In the genomic region with DNA sequence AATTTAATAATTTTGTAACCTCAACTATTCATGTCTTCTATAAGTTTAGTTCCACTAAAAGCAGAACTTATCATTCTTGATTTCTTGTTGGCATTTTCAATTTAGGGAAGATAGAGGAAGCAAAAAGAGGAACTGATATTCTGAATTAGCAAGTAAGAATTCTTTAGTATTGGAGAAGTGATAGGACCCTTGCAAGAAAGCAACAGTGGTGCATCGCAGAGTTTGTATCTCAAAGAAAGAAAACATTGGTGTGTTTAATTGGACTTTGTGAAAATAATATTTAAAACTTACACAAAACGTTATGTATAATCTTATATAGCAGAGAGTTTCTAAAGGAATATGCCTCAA, we compare ENCODE assay signal across 9 cellular contexts.
A peak's percentile ranks its signal among the peaks of the same experiment; 100 is the strongest.
DNase-seq lines count a peak whose midpoint lies in the region; ATAC-seq, FAIRE-seq and TF ChIP-seq lines count a peak whose summit lies in the region.
"Had no signal": no experiment of that assay in that cellular context is flagged by ENCODE, and none has a peak within 500 bp of the region (broad histone marks: within the 10 kb centered on the region; RNA-seq: fewer than 3 reads in every experiment).

No MANE protein-coding gene starts in this region.

- peak; percentile 73 for FAIRE-seq in colon (lab: Jason Lieb, UNC)

- no peak for DNase-seq in stimulated activated naive CD8-positive, alpha-beta T cell treated with anti-CD3 and anti-CD28 coated beads, Interleukin-15, Interleukin-2, amounts not matched to agents 100 U/mL and 50 U/mL, for 24 hours
- no peak for DNase-seq in activated gamma-delta T cell (lab: John Stamatoyannopoulos, UW)
- DNase-seq: T-helper 1 cell had no signal

- TF ChIP-seq POLR2A in GM18505 (IDR thresholded peaks at IDR 0.05; ENCODE audit: borderline replicate concordance, extremely low read depth, insufficient read depth, insufficient read length), result no peak

- ATAC-seq in GM18505 (IDR thresholded peaks at IDR 0.05; ENCODE audit: unreplicated experiment), result peak; percentile 70
- ATAC-seq in GM21786 (IDR thresholded peaks at IDR 0.05; ENCODE audit: unreplicated experiment), result peak; percentile 64
- peak; percentile 66 for ATAC-seq in HG03520 (IDR thresholded peaks at IDR 0.05; ENCODE audit: unreplicated experiment)
- no peak for ATAC-seq in stimulated activated naive CD8-positive, alpha-beta T cell treated with anti-CD3 and anti-CD28 coated beads, Interleukin-15, Interleukin-2, amounts not matched to agents 100 U/mL and 50 U/mL, for 24 hours
- no peak for ATAC-seq in SK-N-SH treated with all-trans-retinoic acid at 6 μM for 48 hours
- ATAC-seq in HG03457 (IDR thresholded peaks at IDR 0.05; ENCODE audit: unreplicated experiment), result no peak

TF ChIP-seq in SK-N-SH treated with all-trans-retinoic acid at 6 μM for 48 hours, 23 proteins besides CTCF, POLR2A, EP300 and RAD21:
- TF ChIP-seq SNAI2 (CRISPR knock-in tag; IDR thresholded peaks at IDR 0.05) (no peak), BACH2 (CRISPR knock-in tag; IDR thresholded peaks at IDR 0.05; ENCODE audit: borderline replicate concordance) (no peak), ZC3H10 (CRISPR knock-in tag; IDR thresholded peaks at IDR 0.05) (no peak), TCF4 (CRISPR knock-in tag; IDR thresholded peaks at IDR 0.05; ENCODE audit: borderline replicate concordance) (no peak), ZFP3 (CRISPR knock-in tag; IDR thresholded peaks at IDR 0.05) (no peak), CSDC2 (CRISPR knock-in tag; IDR thresholded peaks at IDR 0.05) (no peak), PPARA (CRISPR knock-in tag; IDR thresholded peaks at IDR 0.05; ENCODE audit: borderline replicate concordance) (no peak)

Comparison
In these comparisons a context has a peak if more than half of its experiments do, and no peak if none do; other contexts are left out.
1. ATAC-seq: peak in GM18505 (single experiment), GM21786 (single experiment) and HG03520 (single experiment); none in stimulated activated naive CD8-positive, alpha-beta T cell treated with anti-CD3 and anti-CD28 coated beads, Interleukin-15, Interleukin-2, amounts not matched to agents 100 U/mL and 50 U/mL, for 24 hours (single experiment), SK-N-SH treated with all-trans-retinoic acid at 6 μM for 48 hours (single experiment) and HG03457 (single experiment).